2 cellular contexts compared by ENCODE assay signal in the genomic region with DNA sequence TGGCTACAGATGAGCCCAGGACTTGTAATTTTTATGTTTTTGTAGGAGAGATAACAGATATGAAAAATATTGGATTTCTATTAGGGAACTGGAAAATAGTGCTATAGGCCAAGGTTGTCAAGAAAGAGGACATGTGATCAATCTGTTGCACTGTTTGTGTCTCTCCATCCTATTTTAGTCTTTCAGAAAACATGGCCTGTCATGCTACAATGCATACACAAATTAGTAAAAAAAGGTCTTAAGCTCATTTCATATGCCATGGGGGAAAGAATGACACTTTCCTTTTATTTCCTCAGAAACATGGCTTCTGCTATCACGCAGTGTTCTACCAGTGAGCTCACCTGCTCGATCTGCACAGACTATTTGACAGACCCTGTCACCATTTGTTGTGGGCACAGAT. TPM values are rescaled to one million over a fixed set of nuclear protein-coding genes. Genes with fewer than 3 reads are reported as not detected.
"Had no signal": no experiment of that assay in that cellular context is flagged by ENCODE, and none has a peak within 500 bp of the region (broad histone marks: within the 10 kb centered on the region; RNA-seq: fewer than 3 reads in every experiment).

A gene with protein sequence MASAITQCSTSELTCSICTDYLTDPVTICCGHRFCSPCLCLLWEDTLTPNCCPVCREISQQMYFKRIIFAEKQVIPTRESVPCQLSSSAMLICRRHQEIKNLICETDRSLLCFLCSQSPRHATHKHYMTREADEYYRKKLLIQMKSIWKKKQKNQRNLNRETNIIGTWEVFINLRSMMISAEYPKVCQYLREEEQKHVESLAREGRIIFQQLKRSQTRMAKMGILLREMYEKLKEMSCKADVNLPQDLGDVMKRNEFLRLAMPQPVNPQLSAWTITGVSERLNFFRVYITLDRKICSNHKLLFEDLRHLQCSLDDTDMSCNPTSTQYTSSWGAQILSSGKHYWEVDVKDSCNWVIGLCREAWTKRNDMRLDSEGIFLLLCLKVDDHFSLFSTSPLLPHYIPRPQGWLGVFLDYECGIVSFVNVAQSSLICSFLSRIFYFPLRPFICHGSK (plus strand): TSS at position 301 of the 400 bp plus-strand sequence. CDS start 0 bp downstream, at position 301.

RNA-seq across cellular contexts. Expression of the gene that starts here (rescaled TPM):
- total RNA-seq: G401, GM12878 had no signal
